In the genomic region with DNA sequence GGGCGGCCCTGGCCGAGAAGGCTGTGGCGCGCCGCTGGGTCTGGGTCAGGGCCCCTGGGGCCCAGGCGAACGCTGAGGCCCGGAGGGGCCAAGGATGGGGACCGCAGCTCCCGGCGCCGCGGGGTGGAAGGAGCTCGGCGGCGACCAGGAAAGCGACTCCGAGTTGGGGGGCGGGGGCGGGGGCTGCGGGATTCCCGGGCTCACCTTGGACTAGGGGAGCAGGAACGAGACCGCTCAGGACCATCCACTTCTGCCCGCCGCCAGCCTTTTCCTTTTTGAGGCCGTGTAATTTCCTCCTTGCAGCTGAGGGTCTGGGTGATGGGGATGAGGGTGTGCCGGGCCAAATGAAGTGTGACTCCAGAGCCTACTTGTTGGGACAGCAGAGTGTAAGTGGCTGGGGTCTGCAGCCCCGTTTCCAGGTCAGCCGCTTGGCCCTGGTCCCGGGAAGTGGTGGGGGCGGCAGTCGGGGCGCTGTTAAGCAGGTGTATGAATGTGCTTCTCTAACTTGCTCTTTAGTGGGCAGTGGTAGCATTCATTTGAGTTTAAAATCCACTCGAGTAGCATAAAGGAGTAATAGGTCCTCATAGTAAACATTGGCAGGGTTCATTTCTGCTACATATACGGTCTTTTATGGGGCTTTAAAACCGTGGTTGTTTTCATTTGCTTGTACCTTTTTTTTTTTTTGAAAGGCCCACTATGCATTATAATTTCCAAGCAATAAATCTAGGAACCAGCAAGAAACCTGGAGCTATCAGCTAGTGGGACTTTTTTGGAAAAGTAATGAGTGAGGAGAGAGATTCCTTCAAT, we compare ENCODE assay signal across 1 cellular context.
TF ChIP-seq lines count a peak whose summit lies in the region.

No MANE protein-coding gene starts in this region.

TF ChIP-seq in K562, 482 proteins besides CTCF, POLR2A, EP300 and RAD21:
- peak; percentile 23 for TF ChIP-seq RBBP5 (IDR thresholded peaks at IDR 0.05; ENCODE audit: borderline replicate concordance, insufficient read depth, low read length, poor library complexity, severe bottlenecking)
- peak; percentile 43 for TF ChIP-seq NFIC (IDR thresholded peaks at IDR 0.05)
- no peak for TF ChIP-seq ZNF347 (CRISPR knock-in tag; IDR thresholded peaks at IDR 0.05; ENCODE audit: low read depth)
- TF ChIP-seq SMARCA4 (IDR thresholded peaks at IDR 0.05) = 0 out of 2 replicates have a peak, but pooled peaks have one; percentile 23
